23 cellular contexts compared by ENCODE assay signal in the genomic region with DNA sequence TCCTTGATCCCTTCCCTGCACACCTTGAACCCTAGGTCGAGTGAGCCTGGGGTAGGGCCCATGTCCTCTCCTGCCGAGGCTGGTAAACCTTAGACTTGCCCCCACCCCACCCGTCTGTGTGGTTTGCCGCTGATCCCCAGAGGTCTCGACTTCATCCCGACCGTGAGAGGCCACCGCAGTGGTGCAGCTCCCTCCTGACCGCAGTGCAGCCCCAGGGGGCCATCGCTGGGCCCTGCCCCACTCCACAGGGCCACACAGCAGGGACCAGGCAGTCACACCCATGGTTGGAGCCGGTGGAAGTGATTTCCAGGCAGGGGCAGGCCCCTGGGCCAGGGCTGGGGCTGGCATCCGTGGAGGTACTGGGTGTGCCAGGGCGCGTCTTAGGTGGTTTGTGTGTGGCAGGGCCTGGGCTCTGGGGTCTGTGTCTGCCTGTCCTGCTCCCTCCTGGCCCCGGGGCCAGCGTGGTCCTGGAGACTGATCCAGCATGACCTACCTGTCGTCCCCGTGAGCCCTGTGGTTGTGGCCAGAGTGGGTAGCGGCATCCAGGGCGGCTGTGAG. TPM values are rescaled to one million over a fixed set of nuclear protein-coding genes. Genes with fewer than 3 reads are reported as not detected.
A peak's percentile ranks its signal among the peaks of the same experiment; 100 is the strongest.
DNase-seq lines count a peak whose midpoint lies in the region; ATAC-seq and TF ChIP-seq lines count a peak whose summit lies in the region.
"Had no signal": no experiment of that assay in that cellular context is flagged by ENCODE, and none has a peak within 500 bp of the region (broad histone marks: within the 10 kb centered on the region; RNA-seq: fewer than 3 reads in every experiment).

No MANE protein-coding gene starts in this region.

- TF ChIP-seq POLR2A in HCT116 (IDR thresholded peaks at IDR 0.05; ENCODE audit: borderline replicate concordance, extremely low read depth, insufficient read depth, insufficient read length): no peak
- no peak for TF ChIP-seq POLR2A in sigmoid colon (IDR thresholded peaks at IDR 0.05)

- no peaks in the 10 kb centered on the region for H3F3A ChIP-seq in neural progenitor cell (ENCODE audit: low read depth)

- H3K27me3 Mint-ChIP-seq in Caco-2 (ENCODE audit: insufficient read depth, unreplicated experiment) (no peaks in the 10 kb centered on the region), neural progenitor cell (ENCODE audit: insufficient read depth, low read depth) (peaks cover 5% of the 10 kb centered on the region)
- H3K27me3 Mint-ChIP-seq: activated CD4-positive, alpha-beta T cell treated with anti-CD3 and anti-CD28 coated beads for 36 hours; natural killer cell treated with Interleukin-12 subunit alpha and Interleukin-12 subunit beta and Interleukin-15 and Interleukin-18, amount 100 ng/mL, for 72 hours had no signal

- POLR2A ChIA-PET in HCT116 (lab: Charles Lee): no interaction called here
- POLR2A ChIA-PET in Caco-2 (lab: Charles Lee): no interaction called here

- H3K36me3 ChIP-seq in HCT116 (ENCODE audit: control insufficient read depth in 1 of 2, insufficient read depth in 2 of 2, low read length in 2 of 2) (peaks cover 6 to 37% of the 10 kb centered on the region in 2 experiments; a peak in 3 of 4 replicates), sigmoid colon (peaks cover 12 to 27% (median 20%) of the 10 kb centered on the region in 4 donors), Caco-2 (ENCODE audit: control insufficient read depth, insufficient read depth, low read length) (no peaks in the 10 kb centered on the region), neural progenitor cell (no peaks in the 10 kb centered on the region)
- H3K36me3 ChIP-seq: pancreas had no signal

- H4K20me1 ChIP-seq in HCT116 (ENCODE audit: insufficient read depth) (peaks cover 11% of the 10 kb centered on the region; the same call in 1 of the 2 replicates), neural progenitor cell (ENCODE audit: low read depth) (peaks cover 7% of the 10 kb centered on the region)

- no peaks in the 10 kb centered on the region for H3K9me3 Mint-ChIP-seq in Caco-2 (ENCODE audit: unreplicated experiment)
- no peaks in the 10 kb centered on the region for H3K9me3 Mint-ChIP-seq in neural progenitor cell
- H3K9me3 Mint-ChIP-seq: activated naive CD4-positive, alpha-beta T cell treated with anti-CD3 and anti-CD28 coated beads, Interleukin-2, amount 10 ng/mL, durations not matched to agents 7 days and 5 days; HFFc6; mesothelial cell of epicardium; natural killer cell treated with Interleukin-12 subunit alpha and Interleukin-12 subunit beta and Interleukin-15 and Interleukin-18, amount 100 ng/mL, for 72 hours had no signal

- WGBS in sigmoid colon, 2 donors: 85 to 92% methylated on average over 20 of the region's 20 CpGs

- H3K27ac ChIP-seq in HCT116 (ENCODE audit: low read depth, low read length) (peak overlapping the region; percentile 4; the same call in 1 of the 2 replicates), VCaP (peak overlapping the region; percentile 98), foreskin keratinocyte (peak overlapping the region; percentile 95), sigmoid colon (peak overlapping the region in 3 of 4 donors; percentile 69 to 82 (median 71)), neural progenitor cell (no peak overlapping the region)
- H3K27ac ChIP-seq: pancreas, testis had no signal

- no peaks in the 10 kb centered on the region for H3K9me2 ChIP-seq in HCT116 (ENCODE audit: insufficient read depth)

- H3K27me3 ChIP-seq in HCT116 (ENCODE audit: insufficient read depth, low read length) (no peaks in the 10 kb centered on the region), foreskin keratinocyte (no peaks in the 10 kb centered on the region), sigmoid colon (no peaks in the 10 kb centered on the region), Caco-2 (replicated peaks; ENCODE audit: control insufficient read depth, insufficient read depth, low read length) (no peaks in the 10 kb centered on the region), neural progenitor cell (no peaks in the 10 kb centered on the region)
- H3K27me3 ChIP-seq: pancreas, testis had no signal

- BruUV-seq in HCT116 (replicated peaks; lab: Mats Ljungman, UMichigan) (no TSS peak), Caco-2 (replicated peaks; lab: Mats Ljungman, UMichigan) (no TSS peak)

- no peak overlapping the region for H3K27ac Mint-ChIP-seq in Caco-2 (ENCODE audit: unreplicated experiment)
- no peak overlapping the region for H3K27ac Mint-ChIP-seq in neural progenitor cell
- H3K27ac Mint-ChIP-seq: activated CD4-positive, alpha-beta T cell treated with anti-CD3 and anti-CD28 coated beads for 36 hours; activated naive CD4-positive, alpha-beta T cell treated with anti-CD3 and anti-CD28 coated beads, Interleukin-2, amount 10 ng/mL, durations not matched to agents 7 days and 5 days; HFFc6; mesothelial cell of epicardium; natural killer cell treated with Interleukin-12 subunit alpha and Interleukin-12 subunit beta and Interleukin-15 and Interleukin-18, amount 100 ng/mL, for 72 hours had no signal

- RAD21 ChIA-PET in HCT116 (lab: Charles Lee; ENCODE audit: low non-redundant PET in 1 of 2, low total read pairs in 2 of 2, uncharacterized antibody in 2 of 2, unreplicated experiment in 2 of 2): no interaction called here

- TF ChIP-seq EP300 in sigmoid colon (IDR thresholded peaks at IDR 0.05): no peak

- peaks cover 19% of the 10 kb centered on the region for H3K36me3 Mint-ChIP-seq in Caco-2 (ENCODE audit: insufficient read depth, unreplicated experiment)
- H3K36me3 Mint-ChIP-seq in neural progenitor cell: peaks cover 6% of the 10 kb centered on the region
- H3K36me3 Mint-ChIP-seq: activated naive CD4-positive, alpha-beta T cell treated with anti-CD3 and anti-CD28 coated beads, Interleukin-2, amount 10 ng/mL, durations not matched to agents 7 days and 5 days; natural killer cell treated with Interleukin-12 subunit alpha and Interleukin-12 subunit beta and Interleukin-15 and Interleukin-18, amount 100 ng/mL, for 72 hours had no signal

- no peaks in the 10 kb centered on the region for H3K9me3 ChIP-seq in HCT116 (ENCODE audit: control insufficient read depth in 1 of 2, insufficient read depth in 1 of 2, low read depth in 1 of 2, low read length in 2 of 2)
- no peaks in the 10 kb centered on the region for H3K9me3 ChIP-seq in sigmoid colon
- H3K9me3 ChIP-seq in Caco-2: no peaks in the 10 kb centered on the region
- H3K9me3 ChIP-seq in neural progenitor cell (ENCODE audit: low read depth): no peaks in the 10 kb centered on the region
- H3K9me3 ChIP-seq: pancreas, testis had no signal

- H3K4me1 Mint-ChIP-seq in Caco-2 (ENCODE audit: low read depth, unreplicated experiment) (no peaks in the 10 kb centered on the region), neural progenitor cell (peaks cover 14% of the 10 kb centered on the region)
- H3K4me1 Mint-ChIP-seq: activated CD4-positive, alpha-beta T cell treated with anti-CD3 and anti-CD28 coated beads for 36 hours had no signal

- H3K9ac ChIP-seq in HCT116 (ENCODE audit: low read length) (no peak overlapping the region), neural progenitor cell (no peak overlapping the region)

- H3K4me3 ChIP-seq in HCT116 (replicated peaks in 1 of 2; ENCODE audit: low read depth in 1 of 2, low read length in 2 of 2): no peak overlapping the region
- H3K4me3 ChIP-seq in sigmoid colon: no peak overlapping the region
- no peak overlapping the region for H3K4me3 ChIP-seq in Caco-2 (ENCODE audit: low read depth, low read length)
- no peak overlapping the region for H3K4me3 ChIP-seq in neural progenitor cell
- H3K4me3 ChIP-seq: GM12878, pancreas, testis had no signal

- TF ChIP-seq CTCF in HCT116 (IDR thresholded peaks at IDR 0.05 in 2 of 3, conservative IDR thresholded peaks at IDR 0.05 in 1 of 3; ENCODE audit: borderline replicate concordance in 1 of 3, insufficient read depth in 1 of 3, low read depth in 2 of 3, low read length in 2 of 3) (no peak), VCaP (conservative IDR thresholded peaks at IDR 0.05) (no peak), foreskin keratinocyte (conservative IDR thresholded peaks at IDR 0.05) (no peak), sigmoid colon (IDR thresholded peaks at IDR 0.05) (no peak), Caco-2 (IDR thresholded peaks at IDR 0.05; ENCODE audit: insufficient read depth in 1 of 2, low read depth in 1 of 2, low read length in 1 of 2, severe bottlenecking in 1 of 2, unreplicated experiment in 1 of 2) (no peak), neural progenitor cell (IDR thresholded peaks at IDR 0.05) (no peak)

- DNase-seq in HCT116 (ENCODE audit: low read depth, low spot score) (no peak), foreskin keratinocyte (no peak), sigmoid colon (no peak), T1000 (lab: John Stamatoyannopoulos, UW) (no peak), CD1c-positive myeloid dendritic cell (ENCODE audit: extremely low spot score) (no peak), Caco-2 (no peak), neural progenitor cell (ENCODE audit: low spot score) (no peak)
- DNase-seq: activated CD4-positive, alpha-beta T cell treated with anti-CD3 and anti-CD28 coated beads for 36 hours; activated naive CD4-positive, alpha-beta T cell treated with anti-CD3 and anti-CD28 coated beads, Interleukin-2, amount 10 ng/mL, durations not matched to agents 7 days and 5 days; DMS79; HFFc6; Kasumi-1; NCI-H1048; NCI-H1930; NCI-H226; NCI-H774; pancreas; SHP77 treated with DMSO at 0.1 percent for 48 hours; testis had no signal

- no peak overlapping the region for H2AFZ ChIP-seq in HCT116 (ENCODE audit: low read depth, low read length, poor library complexity, severe bottlenecking)
- no peak overlapping the region for H2AFZ ChIP-seq in neural progenitor cell (replicated peaks)

- ATAC-seq in HCT116 (no peak), foreskin keratinocyte (peak; percentile 4)
- ATAC-seq: activated CD4-positive, alpha-beta T cell treated with anti-CD3 and anti-CD28 coated beads for 36 hours; GM12878; natural killer cell treated with Interleukin-12 subunit alpha and Interleukin-12 subunit beta and Interleukin-15 and Interleukin-18, amount 100 ng/mL, for 72 hours; pancreas had no signal

- H3K4me3 Mint-ChIP-seq in Caco-2 (ENCODE audit: unreplicated experiment): no peak overlapping the region
- no peak overlapping the region for H3K4me3 Mint-ChIP-seq in neural progenitor cell
- H3K4me3 Mint-ChIP-seq: activated CD4-positive, alpha-beta T cell treated with anti-CD3 and anti-CD28 coated beads for 36 hours; activated naive CD4-positive, alpha-beta T cell treated with anti-CD3 and anti-CD28 coated beads, Interleukin-2, amount 10 ng/mL, durations not matched to agents 7 days and 5 days; HFFc6; mesothelial cell of epicardium; natural killer cell treated with Interleukin-12 subunit alpha and Interleukin-12 subunit beta and Interleukin-15 and Interleukin-18, amount 100 ng/mL, for 72 hours had no signal

- H3K4me2 ChIP-seq in HCT116 (ENCODE audit: low read length) (no peak overlapping the region), neural progenitor cell (no peak overlapping the region)

- intact Hi-C loops in HCT116 (cut with micrococcal nuclease) (no loop called here), sigmoid colon (cut with DNase I) (no loop called here), Caco-2 (cut with micrococcal nuclease; ENCODE audit: unreplicated experiment) (no loop called here)

- CTCF ChIA-PET in HCT116 (lab: Charles Lee) (no interaction called here), Caco-2 (lab: Charles Lee) (no interaction called here)

- H3K79me2 ChIP-seq in HCT116 (ENCODE audit: insufficient read depth, low read length) (peaks cover 61% of the 10 kb centered on the region; the same call in 1 of the 2 replicates), neural progenitor cell (ENCODE audit: low read depth) (no peaks in the 10 kb centered on the region)

- H3K4me1 ChIP-seq in HCT116 (ENCODE audit: control insufficient read depth in 1 of 2, insufficient read depth in 2 of 2, low read length in 2 of 2): peaks cover 0 to 6% of the 10 kb centered on the region in 2 experiments; a peak in 1 of 4 replicates
- peaks cover 12% of the 10 kb centered on the region for H3K4me1 ChIP-seq in foreskin keratinocyte
- H3K4me1 ChIP-seq in sigmoid colon: peaks cover 0 to 61% (median 37%) of the 10 kb centered on the region in 4 donors
- no peaks in the 10 kb centered on the region for H3K4me1 ChIP-seq in Caco-2
- H3K4me1 ChIP-seq in neural progenitor cell: peaks cover 6% of the 10 kb centered on the region
- H3K4me1 ChIP-seq: testis had no signal

- TF ChIP-seq RAD21 in HCT116 (IDR thresholded peaks at IDR 0.05; ENCODE audit: low read depth): no peak

RNA-seq across cellular contexts. Expression of a gene that starts 46.7 kb away (rescaled TPM):
- total RNA-seq in HCT116 (2021; ENCODE audit: unreplicated experiment) (105 TPM), foreskin keratinocyte (104 and 106 TPM in 2 replicates), sigmoid colon (10 to 100 TPM; 32.6 to 52.3 (median 50.9) TPM), Caco-2 (2022) (52.6 and 57.7 TPM in 2 replicates), neural progenitor cell (ENCODE audit: low replicate concordance) (15.6 and 16.1 TPM in 2 replicates)
- polyA plus RNA-seq in HCT116 (2012): 93.4 and 95.1 TPM in 2 replicates
- polyA plus RNA-seq in foreskin keratinocyte (117 and 118 TPM in 2 replicates), sigmoid colon (10 to 100 TPM in 2 of 3 donors, 1 to 10 TPM in 1; 6.5 to 17.2 (median 14.4) TPM)
